ENCODE assay signal across 20 cellular contexts in the genomic region with DNA sequence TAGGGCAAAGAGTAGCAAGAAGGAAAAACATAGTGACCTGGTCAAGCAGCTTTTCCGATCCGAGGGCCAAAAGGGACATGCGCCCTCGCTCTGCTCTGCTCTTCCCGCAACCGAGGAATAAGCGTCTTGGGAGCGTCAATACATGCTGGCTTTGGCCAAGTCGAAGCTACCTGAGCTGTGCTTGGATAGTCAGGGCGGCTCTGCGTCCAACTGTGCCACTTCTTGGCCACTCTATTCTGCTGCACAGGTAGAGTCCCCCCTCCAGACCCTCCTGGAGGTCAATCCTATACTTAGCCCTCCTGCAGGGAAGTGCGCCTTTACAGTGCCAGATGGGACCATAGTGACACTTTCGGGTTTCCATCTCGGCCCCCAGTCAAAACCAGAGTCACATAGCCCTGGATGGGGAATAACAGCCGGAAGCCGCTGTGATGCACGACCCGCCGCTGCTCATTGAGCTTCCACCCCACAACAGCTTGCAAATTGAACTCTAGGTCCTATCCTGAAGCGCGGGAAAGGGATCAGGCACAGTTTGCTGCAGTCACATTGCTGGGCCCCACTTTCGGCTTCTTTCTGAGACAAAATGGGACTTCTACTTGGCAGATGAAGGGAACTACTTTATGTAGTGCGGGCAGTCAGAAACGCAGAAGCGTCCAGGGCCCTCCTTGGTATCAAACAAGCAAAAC. TPM values are rescaled to one million over a fixed set of nuclear protein-coding genes. Genes with fewer than 3 reads are reported as not detected.
DNase-seq lines count a peak whose midpoint lies in the region; FAIRE-seq and TF ChIP-seq lines count a peak whose summit lies in the region.
"Had no signal": no experiment of that assay in that cellular context is flagged by ENCODE, and none has a peak within 500 bp of the region (broad histone marks: within the 10 kb centered on the region; RNA-seq: fewer than 3 reads in every experiment).

No MANE protein-coding gene starts in this region.

- H3K4me2 ChIP-seq in endothelial cell of umbilical vein (ENCODE audit: insufficient read depth, low read length) (no peak overlapping the region), mesendoderm (ENCODE audit: low read length) (peak overlapping the region; percentile 90)

- intact Hi-C loops in endothelial cell of umbilical vein (cut with micrococcal nuclease) = no loop called here

- WGBS in mesendoderm (ENCODE audit: extremely low coverage, insufficient coverage, low lambda C conversion rate) = no CpG with 5 or more reads among the region's 25 CpGs
- WGBS in suprapubic skin = 55% methylated on average over 16 of the region's 25 CpGs

- H4K8ac ChIP-seq in mesendoderm (ENCODE audit: low read depth, low read length) = no peak overlapping the region

- peak overlapping the region; percentile 3 for H3K23ac ChIP-seq in mesendoderm (ENCODE audit: low read length)

- DNase-seq in OCI-M1 (lab: John Stamatoyannopoulos, UW) (peak; percentile 70), endothelial cell of umbilical vein (ENCODE audit: low read depth, low spot score) (no peak), mesendoderm (peak; percentile 18), suprapubic skin (ENCODE audit: low spot score in 2 of 2) (no peak), DMS153 treated with DMSO at 0.1 percent for 48 hours (lab: John Stamatoyannopoulos, UW; ENCODE audit: unreplicated experiment) (no peak), HuH-7 (ENCODE audit: low spot score) (no peak), GM13977 (ENCODE audit: low spot score) (no peak)
- DNase-seq: activated CD4-positive, alpha-beta T cell treated with anti-CD3 and anti-CD28 coated beads, Interleukin-2, amount 10 ng/mL, durations not matched to agents 24 days and 14 days; activated naive CD4-positive, alpha-beta T cell treated with anti-CD3 and anti-CD28 coated beads, Interleukin-2, amount 10 ng/mL, durations not matched to agents 7 days and 5 days; activated T-cell treated with anti-CD3 and anti-CD28 coated beads for 4 hours; effector CD8-positive, alpha-beta T cell; mammary epithelial cell; NCI-H2029 treated with DMSO at 0.1 percent for 48 hours; NCI-H510A treated with DMSO at 0.1 percent for 48 hours; stimulated activated CD4-positive, alpha-beta T cell treated with anti-CD3 and anti-CD28 coated beads, Interleukin-2, amount 100 ng/mL, for 24 hours had no signal

- CTCF ChIA-PET in endothelial cell of umbilical vein (lab: Charles Lee) = interaction anchor here (1.1 to 1.5 kb wide), 2 partner anchors 10 to 770 kb away, joined by 3 to 9 read pairs; no protein-coding TSS in a partner anchor

- TF ChIP-seq POLR2A in endothelial cell of umbilical vein (IDR thresholded peaks at IDR 0.05; ENCODE audit: low read depth, low read length) (no peak), suprapubic skin (IDR thresholded peaks at IDR 0.05) (no peak)

- no peak overlapping the region for H2BK120ac ChIP-seq in mesendoderm (ENCODE audit: low read depth, low read length)

- H3K4me3 ChIP-seq in endothelial cell of umbilical vein (replicated peaks in 1 of 3; ENCODE audit: insufficient read depth in 1 of 3, low read depth in 1 of 3, low read length in 3 of 3) (no peak overlapping the region), mesendoderm (ENCODE audit: low read length) (peak overlapping the region; percentile 23), suprapubic skin (peak overlapping the region; percentile 48)
- H3K4me3 ChIP-seq: SJSA1 had no signal

- dilution Hi-C loops in endothelial cell of umbilical vein (cut with MboI; ENCODE audit: extremely low pct_ligation_motif_present, low sequenced_read_pairs) = no loop called here

- TF ChIP-seq EP300 in suprapubic skin (IDR thresholded peaks at IDR 0.05) = no peak

- H3K4me1 ChIP-seq in endothelial cell of umbilical vein (ENCODE audit: control insufficient read depth, extremely low read depth, insufficient read depth, low read length) (no peaks in the 10 kb centered on the region), mesendoderm (ENCODE audit: control insufficient read depth, low read depth, low read length) (peaks cover 3% of the 10 kb centered on the region), suprapubic skin (peaks cover 46% of the 10 kb centered on the region)
- H3K4me1 ChIP-seq: SJSA1 had no signal

- H3K27me3 ChIP-seq in endothelial cell of umbilical vein (ENCODE audit: control insufficient read depth in 2 of 2, insufficient read depth in 2 of 2, low read length in 2 of 2) (peaks cover 52 to 63% of the 10 kb centered on the region in 2 experiments), mesendoderm (ENCODE audit: insufficient read depth, low read length, poor library complexity) (peaks cover 28% of the 10 kb centered on the region), suprapubic skin (peaks cover 79% of the 10 kb centered on the region)

- H3K27ac ChIP-seq in endothelial cell of umbilical vein (ENCODE audit: insufficient read depth, low read depth, low read length) (no peak overlapping the region), mesendoderm (ENCODE audit: low read depth, low read length) (no peak overlapping the region), suprapubic skin (no peak overlapping the region)
- H3K27ac ChIP-seq: SJSA1 had no signal

- H3K9ac ChIP-seq in endothelial cell of umbilical vein (replicated peaks; ENCODE audit: extremely low read depth, insufficient read depth, low read length) (no peak overlapping the region), mesendoderm (ENCODE audit: low read length) (peak overlapping the region; percentile 44)

- no peaks in the 10 kb centered on the region for H3K9me1 ChIP-seq in endothelial cell of umbilical vein (replicated peaks; ENCODE audit: control insufficient read depth, extremely low read depth, insufficient read depth, low read length)

- no peaks in the 10 kb centered on the region for H3K9me3 ChIP-seq in endothelial cell of umbilical vein (replicated peaks; ENCODE audit: control insufficient read depth, insufficient read depth, low read length)
- H3K9me3 ChIP-seq in suprapubic skin = no peaks in the 10 kb centered on the region
- H3K9me3 ChIP-seq: SJSA1 had no signal

- H2BK5ac ChIP-seq in mesendoderm (ENCODE audit: low read length) = no peak overlapping the region

- TF ChIP-seq CTCF in endothelial cell of umbilical vein (IDR thresholded peaks at IDR 0.05; ENCODE audit: extremely low read depth in 1 of 2, insufficient read depth in 1 of 2, low read depth in 1 of 2, low read length in 2 of 2) (no peak), suprapubic skin (IDR thresholded peaks at IDR 0.05) (no peak), GM13977 (IDR thresholded peaks at IDR 0.05; ENCODE audit: extremely low read depth, insufficient read depth, missing control alignments) (no peak)

- POLR2A ChIA-PET in endothelial cell of umbilical vein (lab: Charles Lee) = no interaction called here

- no peak overlapping the region for H2AK5ac ChIP-seq in mesendoderm (ENCODE audit: low read length)

- in situ Hi-C loops in GM13977 (cut with MboI; ENCODE audit: low pct_unique_long_range_greater_than_20kb, low sequenced_read_pairs, unreplicated experiment) = loop anchor here (25.0 kb wide), 1 partner anchor 474 kb away; no protein-coding TSS in a partner anchor

- H4K20me1 ChIP-seq in endothelial cell of umbilical vein (replicated peaks; ENCODE audit: control insufficient read depth, extremely low read depth, insufficient read depth, low read length) = no peaks in the 10 kb centered on the region

- no peak overlapping the region for H3K56ac ChIP-seq in mesendoderm (ENCODE audit: low read length)

- H3K79me2 ChIP-seq in endothelial cell of umbilical vein (ENCODE audit: control insufficient read depth, insufficient read depth, low read length) (no peaks in the 10 kb centered on the region), mesendoderm (ENCODE audit: control insufficient read depth, insufficient read depth, low read length) (no peaks in the 10 kb centered on the region)

- BruUV-seq in endothelial cell of umbilical vein (replicated peaks; lab: Mats Ljungman, UMichigan) = no TSS peak

- H4K5ac ChIP-seq in mesendoderm (ENCODE audit: low read length) = no peak overlapping the region

- H3K4ac ChIP-seq in mesendoderm (ENCODE audit: low read depth, low read length) = no peak overlapping the region

- no peak overlapping the region for H3K18ac ChIP-seq in mesendoderm (ENCODE audit: low read length)

- H2AFZ ChIP-seq in endothelial cell of umbilical vein (ENCODE audit: low read depth, low read length) = no peak overlapping the region

- H2BK15ac ChIP-seq in mesendoderm (replicated peaks; ENCODE audit: low read depth) = no peak overlapping the region

- no peak for FAIRE-seq in endothelial cell of umbilical vein (lab: Jason Lieb, UNC)
- FAIRE-seq: D721Med, HepG2 had no signal

- no peaks in the 10 kb centered on the region for H3K79me1 ChIP-seq in mesendoderm (ENCODE audit: low read length)

- no peaks in the 10 kb centered on the region for H3K36me3 ChIP-seq in endothelial cell of umbilical vein (ENCODE audit: control insufficient read depth in 2 of 2, extremely low read depth in 1 of 2, insufficient read depth in 2 of 2, low read length in 2 of 2)
- H3K36me3 ChIP-seq in mesendoderm (ENCODE audit: control insufficient read depth, insufficient read depth, low read length) = no peaks in the 10 kb centered on the region
- no peaks in the 10 kb centered on the region for H3K36me3 ChIP-seq in suprapubic skin
- H3K36me3 ChIP-seq: SJSA1 had no signal

TF ChIP-seq in endothelial cell of umbilical vein, 7 proteins besides CTCF, POLR2A, EP300 and RAD21:
- TF ChIP-seq POLR2AphosphoS5 (IDR thresholded peaks at IDR 0.05; ENCODE audit: insufficient read depth, low read depth, low read length) = no peak
- no peak for TF ChIP-seq MYC (IDR thresholded peaks at IDR 0.05; ENCODE audit: low read depth, low read length)
- peak; percentile 59 for TF ChIP-seq EZH2 (IDR thresholded peaks at IDR 0.05; ENCODE audit: borderline replicate concordance, low read depth, low read length, severe bottlenecking)

RNA-seq across cellular contexts. Expression of gene HPSE2, which starts 1.1 kb away (rescaled TPM):
- total RNA-seq in endothelial cell of umbilical vein = not detected in 2 replicates
- not detected in 2 replicates for polyA plus RNA-seq in endothelial cell of umbilical vein
- polyA plus RNA-seq in endothelial cell of umbilical vein (2011; cell fraction: cytosol; rRNA removed) = not detected in 2 replicates
- not detected in 2 replicates for polyA plus RNA-seq in endothelial cell of umbilical vein (2011; cell fraction: nucleus; rRNA removed)
- polyA plus RNA-seq in endothelial cell of umbilical vein (2012) = not detected in 2 replicates
- polyA minus RNA-seq in endothelial cell of umbilical vein = not detected in 2 replicates
- polyA minus RNA-seq in endothelial cell of umbilical vein (2011; cell fraction: cytosol; rRNA and poly(A)+ RNA removed) = not detected
- polyA minus RNA-seq in endothelial cell of umbilical vein (2011; cell fraction: nucleus; rRNA and poly(A)+ RNA removed) = not detected in 2 replicates
- polyA plus RNA-seq in mesendoderm (2013, experiment 1 of 2) = 0.08 TPM
- 0.15 TPM for polyA plus RNA-seq in mesendoderm (2013, experiment 2 of 2)
- total RNA-seq in suprapubic skin = 1 to 10 TPM in 2 of 4 donors, under 1 TPM in 2; 0.95 to 1.3 (median 0.99) TPM
- total RNA-seq: activated CD4-positive, alpha-beta T cell treated with anti-CD3 and anti-CD28 coated beads, Interleukin-2, amount 10 ng/mL, durations not matched to agents 24 days and 14 days; HepG2; mammary epithelial cell; OCI-LY7; right cardiac atrium; SJSA1 had no signal
- polyA plus RNA-seq: mammary epithelial cell had no signal

Comparison
In these comparisons a context has a peak if more than half of its experiments do, and no peak if none do; other contexts are left out.
1. DNase-seq: peak in OCI-M1 (single experiment) and mesendoderm (single experiment); none in endothelial cell of umbilical vein (single experiment), suprapubic skin (0 of 2), DMS153 treated with DMSO at 0.1 percent for 48 hours (single experiment), HuH-7 (single experiment) and GM13977 (single experiment).
2. H3K4me3 ChIP-seq: peak in mesendoderm (single experiment) and suprapubic skin (single experiment); none in endothelial cell of umbilical vein (0 of 3).